1 cellular context compared by ENCODE assay signal in genomic region chr9:98075332-98075805, GRCh38.
TF ChIP-seq lines count a peak whose summit lies in the region.

No MANE protein-coding gene starts in this region.

TF ChIP-seq in H1, 55 proteins besides CTCF, POLR2A, EP300 and RAD21 (continued from another document):
- TF ChIP-seq USF2 (IDR thresholded peaks at IDR 0.05; ENCODE audit: low read length) (no peak), NRF1 (IDR thresholded peaks at IDR 0.05; ENCODE audit: low read depth, low read length) (no peak), ATF2 (IDR thresholded peaks at IDR 0.05; ENCODE audit: low read length) (no peak), JUND (IDR thresholded peaks at IDR 0.05; ENCODE audit: low read length) (no peak), SIN3A (conservative IDR thresholded peaks at IDR 0.05 in 1 of 2, IDR thresholded peaks at IDR 0.05 in 1 of 2; ENCODE audit: low read depth in 1 of 2, low read length in 2 of 2) (no peak), KDM5A (IDR thresholded peaks at IDR 0.05; ENCODE audit: low read length) (no peak), RBBP5 (IDR thresholded peaks at IDR 0.05; ENCODE audit: borderline replicate concordance, low read depth, low read length) (no peak), SIRT6 (IDR thresholded peaks at IDR 0.05; ENCODE audit: low read length) (no peak), CEBPB (IDR thresholded peaks at IDR 0.05; ENCODE audit: low read depth, low read length) (no peak), SRF (IDR thresholded peaks at IDR 0.05; ENCODE audit: low read depth, low read length) (no peak)
TF ChIP-seq in H1: peak in this region for 0.
